Comparison of ENCODE assay signal across 20 cellular contexts in genomic region chr7:39088730-39089129, GRCh38.
DNase-seq lines count a peak whose midpoint lies in the region; FAIRE-seq and TF ChIP-seq lines count a peak whose summit lies in the region.
"Had no signal": no experiment of that assay in that cellular context is flagged by ENCODE, and none has a peak within 500 bp of the region (broad histone marks: within the 10 kb centered on the region; RNA-seq: fewer than 3 reads in every experiment).

No MANE protein-coding gene starts in this region.

- no peaks in the 10 kb centered on the region for H4K20me1 ChIP-seq in H1 (replicated peaks in 1 of 2; ENCODE audit: control insufficient read depth in 1 of 2, insufficient read depth in 2 of 2, low read length in 2 of 2)
- H4K20me1 ChIP-seq: BLaER1 had no signal

- H3K23me2 ChIP-seq in H1 (ENCODE audit: low read depth, low read length), result no peaks in the 10 kb centered on the region; the same call in 1 of the 2 replicates

- no peak overlapping the region for H4K91ac ChIP-seq in H1 (replicated peaks; ENCODE audit: insufficient read length, low read length)

- H3K36me3 ChIP-seq in H1 (ENCODE audit: control insufficient read depth in 2 of 4, insufficient read depth in 4 of 4, low read length in 3 of 4), result no peaks in the 10 kb centered on the region
- H3K36me3 ChIP-seq: BLaER1 had no signal

- no peak overlapping the region for H2BK5ac ChIP-seq in H1 (ENCODE audit: low read depth, low read length)

- H3K56ac ChIP-seq in H1 (replicated peaks; ENCODE audit: insufficient read length, low read depth, low read length), result no peak overlapping the region

- no peak overlapping the region for H2BK120ac ChIP-seq in H1 (replicated peaks; ENCODE audit: low read depth, low read length)

- H2BK20ac ChIP-seq in H1 (ENCODE audit: low read length), result no peak overlapping the region

- peaks cover 0 to 7% (median 5%) of the 10 kb centered on the region in 4 experiments; a peak in 3 of 7 replicates for H3K4me1 ChIP-seq in H1 (replicated peaks in 1 of 4; ENCODE audit: control insufficient read depth in 3 of 4, insufficient read depth in 4 of 4, low read length in 3 of 4)

- no peak overlapping the region for H3K27ac ChIP-seq in H1 (ENCODE audit: low read depth, low read length)
- H3K27ac ChIP-seq: BLaER1, HL-60, SK-N-MC had no signal

- H2BK12ac ChIP-seq in H1 (ENCODE audit: low read depth, low read length), result no peak overlapping the region

- H3K4me3 ChIP-seq in H1 (ENCODE audit: extremely low read depth in 1 of 4, insufficient read depth in 2 of 4, low read depth in 3 of 4, low read length in 4 of 4), result no peak overlapping the region
- H3K4me3 ChIP-seq: BLaER1, SK-N-MC had no signal

- TF ChIP-seq POLR2A in H1 (IDR thresholded peaks at IDR 0.05; ENCODE audit: control extremely low read depth in 1 of 2, low read depth in 2 of 2, low read length in 2 of 2), result no peak

- H3K9me3 ChIP-seq in H1 (ENCODE audit: insufficient read depth in 2 of 2, low read depth in 1 of 2, low read length in 1 of 2), result no peaks in the 10 kb centered on the region
- H3K9me3 ChIP-seq: BLaER1 had no signal

- no peak overlapping the region for H3K23ac ChIP-seq in H1 (ENCODE audit: insufficient read length)

- FAIRE-seq in H1 (lab: Jason Lieb, UNC) (no peak), urothelium cell line (lab: Jason Lieb, UNC) (peak; percentile 20)
- FAIRE-seq: GM19239, H54, HTR-8/SVneo, RCC 7860 had no signal

- no peak overlapping the region for H3K4me2 ChIP-seq in H1 (ENCODE audit: insufficient read depth in 1 of 2, low read depth in 2 of 2, low read length in 2 of 2)

- no peak overlapping the region for H3K14ac ChIP-seq in H1 (ENCODE audit: insufficient read length)

- POLR2A ChIA-PET in H1 (lab: Charles Lee; ENCODE audit: partially characterized antibody), result no interaction called here

- CTCF ChIA-PET in H1 (lab: Charles Lee; ENCODE audit: partially characterized antibody), result interaction anchor here (0.8 kb wide), 1 partner anchor 156 kb away, joined by 3 read pairs; no protein-coding TSS in a partner anchor

- H2AFZ ChIP-seq in H1 (ENCODE audit: low read length), result no peak overlapping the region

- TF ChIP-seq RAD21 in H1 (IDR thresholded peaks at IDR 0.05 in 1 of 2, conservative IDR thresholded peaks at IDR 0.05 in 1 of 2; ENCODE audit: low read depth in 2 of 2, low read length in 2 of 2), result peak in 1 of 2 experiments; percentile 12; a peak in 2 of 4 replicates

- H3K27me3 ChIP-seq in H1 (replicated peaks in 1 of 4; ENCODE audit: control insufficient read depth in 3 of 4, extremely low read depth in 1 of 4, insufficient read depth in 3 of 4, low read length in 3 of 4), result no peaks in the 10 kb centered on the region; a peak in 2 of 7 replicates
- H3K27me3 ChIP-seq: BLaER1 had no signal

- no peak overlapping the region for H3K9ac ChIP-seq in H1 (replicated peaks in 1 of 4; ENCODE audit: extremely low read depth in 1 of 4, low read depth in 3 of 4, low read length in 3 of 4)
- H3K9ac ChIP-seq: BLaER1 had no signal

- no peak overlapping the region for H2AK5ac ChIP-seq in H1 (ENCODE audit: low read depth, low read length)

- no peak overlapping the region for H4K5ac ChIP-seq in H1 (ENCODE audit: insufficient read length, low read depth, low read length)

- H4K8ac ChIP-seq in H1 (ENCODE audit: extremely low read depth, insufficient read depth, low read length), result no peak overlapping the region

- H2BK15ac ChIP-seq in H1 (ENCODE audit: low read length), result no peak overlapping the region

- H3K4ac ChIP-seq in H1 (replicated peaks; ENCODE audit: insufficient read length, low read depth, low read length), result no peak overlapping the region

- peak in 1 of 3 experiments; percentile 9; a peak in 1 of 4 replicates for TF ChIP-seq CTCF in H1 (IDR thresholded peaks at IDR 0.05; ENCODE audit: control extremely low read depth in 1 of 3, insufficient read depth in 1 of 3, low read depth in 1 of 3, low read length in 3 of 3)

- DNase-seq in NCI-H1417 (lab: John Stamatoyannopoulos, UW) (peak in 2 of 3 experiments; percentile 44 to 49), NCI-H1417 treated with DMSO at 0.1 percent for 48 hours (lab: John Stamatoyannopoulos, UW) (no peak), NCI-H524 treated with DMSO at 0.1 percent for 48 hours (lab: John Stamatoyannopoulos, UW) (peak; percentile 76), H1 (ENCODE audit: low read depth in 1 of 2, low spot score in 2 of 2) (no peak), urothelium cell line (ENCODE audit: low spot score) (no peak), NOMO-1 treated with DMSO at 0.1 percent for 48 hours (lab: John Stamatoyannopoulos, UW; ENCODE audit: unreplicated experiment) (no peak), iPS-NIHi7 (ENCODE audit: extremely low spot score) (no peak)
- no peak for DNase-seq in stimulated activated CD8-positive, alpha-beta memory T cell treated with anti-CD3 and anti-CD28 coated beads, Interleukin-4, amount 100 ng/mL, for 48 hours
- DNase-seq: CD8-positive, alpha-beta memory T cell; NCI-H2081 treated with DMSO at 0.1 percent for 48 hours; NCI-H446; NCI-H774; Right ventricle myocardium superior had no signal

- H3K79me2 ChIP-seq in H1 (ENCODE audit: control insufficient read depth in 1 of 2, insufficient read depth in 2 of 2, low read length in 2 of 2), result no peaks in the 10 kb centered on the region

- H3K79me1 ChIP-seq in H1 (ENCODE audit: low read depth, low read length), result no peaks in the 10 kb centered on the region

- no peak overlapping the region for H3K18ac ChIP-seq in H1 (ENCODE audit: extremely low read depth, low read length)

- no peak for TF ChIP-seq EP300 in H1 (IDR thresholded peaks at IDR 0.05; ENCODE audit: borderline replicate concordance in 1 of 2, low read depth in 2 of 2, low read length in 2 of 2)

TF ChIP-seq in H1, 55 proteins besides CTCF, POLR2A, EP300 and RAD21:
- TF ChIP-seq TEAD4 (IDR thresholded peaks at IDR 0.05; ENCODE audit: low read depth, low read length) (0 out of 2 replicates have a peak, but pooled peaks have one; percentile 11), SIX5 (IDR thresholded peaks at IDR 0.05; ENCODE audit: low read depth, low read length) (no peak), CTBP2 (IDR thresholded peaks at IDR 0.05; ENCODE audit: borderline replicate concordance, insufficient read depth, insufficient read length, low read length) (no peak), HDAC2 (IDR thresholded peaks at IDR 0.05; ENCODE audit: borderline replicate concordance in 1 of 2, low read depth in 2 of 2, low read length in 2 of 2) (no peak)

Comparison
In these comparisons a context has a peak if more than half of its experiments do, and no peak if none do; other contexts are left out.
1. DNase-seq: peak in NCI-H1417 (2 of 3) and NCI-H524 treated with DMSO at 0.1 percent for 48 hours (single experiment); none in NCI-H1417 treated with DMSO at 0.1 percent for 48 hours (single experiment), H1 (0 of 2), urothelium cell line (single experiment), stimulated activated CD8-positive, alpha-beta memory T cell treated with anti-CD3 and anti-CD28 coated beads, Interleukin-4, amount 100 ng/mL, for 48 hours (single experiment), NOMO-1 treated with DMSO at 0.1 percent for 48 hours (single experiment) and iPS-NIHi7 (single experiment).